9 cellular contexts compared by ENCODE assay signal in genomic region chr15:40893019-40893723, GRCh38. TPM values are rescaled to one million over a fixed set of nuclear protein-coding genes. Genes with fewer than 3 reads are reported as not detected.
A peak's percentile ranks its signal among the peaks of the same experiment; 100 is the strongest.
DNase-seq lines count a peak whose midpoint lies in the region; ATAC-seq and TF ChIP-seq lines count a peak whose summit lies in the region.
"Had no signal": no experiment of that assay in that cellular context is flagged by ENCODE, and none has a peak within 500 bp of the region (broad histone marks: within the 10 kb centered on the region; RNA-seq: fewer than 3 reads in every experiment).

No MANE protein-coding gene starts in this region.

- no peak overlapping the region for H3K23ac ChIP-seq in mesenchymal stem cell (ENCODE audit: low read length in 2 of 2)

- CTCF ChIA-PET in MCF 10A (lab: Yijun Ruan, JAX) = interaction anchor here (0.6 to 3.7 kb wide), 24 partner anchors 9 to 522 kb away, joined by 3 to 131 read pairs (median 6); partner anchors contain the start of genes C15orf62 and RHOV

- H3K9me3 ChIP-seq in mesenchymal stem cell (ENCODE audit: control insufficient read depth, low read length) = no peaks in the 10 kb centered on the region
- H3K9me3 ChIP-seq in thoracic aorta = no peaks in the 10 kb centered on the region

- peak overlapping the region; percentile 98 for H3K27ac Mint-ChIP-seq in MCF 10A (ENCODE audit: low read depth, unreplicated experiment)

- H3K36me3 ChIP-seq in mesenchymal stem cell (ENCODE audit: control insufficient read depth in 1 of 2, insufficient read depth in 2 of 2, low read depth in 1 of 2, low read length in 2 of 2) (peaks cover 11 to 22% of the 10 kb centered on the region in 2 experiments), thoracic aorta (peaks cover 7% of the 10 kb centered on the region)

- peak overlapping the region; percentile 99 for H3K9ac ChIP-seq in mesenchymal stem cell (ENCODE audit: low read length)

- H3K27me3 ChIP-seq in mesenchymal stem cell (ENCODE audit: control insufficient read depth in 1 of 2, insufficient read depth in 1 of 2, low read length in 2 of 2) (peaks cover 0 to 6% of the 10 kb centered on the region in 2 experiments), thoracic aorta (replicated peaks; ENCODE audit: insufficient read depth) (no peaks in the 10 kb centered on the region)

- intact Hi-C loops in MCF 10A (cut with micrococcal nuclease) = loop anchor here (2.0 to 5.0 kb wide), 2 partner anchors 108 to 216 kb away; no protein-coding TSS in a partner anchor

- H3K4me1 Mint-ChIP-seq in activated T-cell treated with anti-CD3 and anti-CD28 coated beads, Interleukin-2, amount 50 U/mL, for 4 hours (ENCODE audit: low read depth) = peaks cover 24% of the 10 kb centered on the region
- H3K4me1 Mint-ChIP-seq in MCF 10A (ENCODE audit: insufficient read depth, unreplicated experiment) = peaks cover 31% of the 10 kb centered on the region

- H2BK12ac ChIP-seq in mesenchymal stem cell (ENCODE audit: low read length in 2 of 2) = peak overlapping the region in 1 of 2 experiments; percentile 97

- no peak overlapping the region for H3K14ac ChIP-seq in mesenchymal stem cell (ENCODE audit: low read length in 2 of 2)

- H3K36me3 Mint-ChIP-seq in activated T-cell treated with anti-CD3 and anti-CD28 coated beads, Interleukin-2, amount 50 U/mL, for 4 hours (ENCODE audit: insufficient read depth) = peaks cover 8% of the 10 kb centered on the region
- peaks cover 24% of the 10 kb centered on the region for H3K36me3 Mint-ChIP-seq in MCF 10A (ENCODE audit: insufficient read depth, unreplicated experiment)

- peak overlapping the region; percentile 54 for H4K8ac ChIP-seq in mesenchymal stem cell (ENCODE audit: low read length)

- H3K4me3 Mint-ChIP-seq in activated T-cell treated with anti-CD3 and anti-CD28 coated beads, Interleukin-2, amount 50 U/mL, for 4 hours = peak overlapping the region; percentile 99
- peak overlapping the region; percentile 95 for H3K4me3 Mint-ChIP-seq in MCF 10A (ENCODE audit: unreplicated experiment)

- peak overlapping the region; percentile 45 for H4K91ac ChIP-seq in mesenchymal stem cell (ENCODE audit: low read length)

- no TSS peak for BruUV-seq in MCF 10A (replicated peaks; lab: Mats Ljungman, UMichigan)

- TF ChIP-seq CTCF in MCF 10A (IDR thresholded peaks at IDR 0.05; ENCODE audit: unreplicated experiment) = no peak
- no peak for TF ChIP-seq CTCF in thoracic aorta (IDR thresholded peaks at IDR 0.05)

- POLR2A ChIA-PET in MCF 10A (lab: Yijun Ruan, JAX) = interaction anchor here (0.8 to 3.7 kb wide), 10 partner anchors 17 to 190 kb away, joined by 3 to 68 read pairs (median 8); partner anchors contain the start of genes C15orf62, GCHFR and SPINT1

- H3K4me1 ChIP-seq in mesenchymal stem cell (ENCODE audit: control insufficient read depth, insufficient read depth, low read depth, low read length) (peaks cover 12% of the 10 kb centered on the region), thoracic aorta (ENCODE audit: control insufficient read depth in 1 of 2, low read depth in 2 of 2) (peaks cover 9 to 18% of the 10 kb centered on the region in 2 donors)

- H2AK5ac ChIP-seq in mesenchymal stem cell (ENCODE audit: low read length, severe bottlenecking) = no peak overlapping the region

- peak overlapping the region; percentile 81 for H2AFZ ChIP-seq in mesenchymal stem cell (ENCODE audit: low read depth, low read length)

- no peaks in the 10 kb centered on the region for H3K27me3 Mint-ChIP-seq in activated T-cell treated with anti-CD3 and anti-CD28 coated beads, Interleukin-2, amount 50 U/mL, for 4 hours (ENCODE audit: low read depth)
- H3K27me3 Mint-ChIP-seq in MCF 10A (ENCODE audit: insufficient read depth, unreplicated experiment) = no peaks in the 10 kb centered on the region

- H2BK15ac ChIP-seq in mesenchymal stem cell (ENCODE audit: low read depth, poor library complexity, severe bottlenecking) = no peak overlapping the region

- no peak overlapping the region for H3K18ac ChIP-seq in mesenchymal stem cell (ENCODE audit: low read depth in 1 of 2, low read length in 2 of 2)

- no peaks in the 10 kb centered on the region for H3K9me3 Mint-ChIP-seq in activated T-cell treated with anti-CD3 and anti-CD28 coated beads, Interleukin-2, amount 50 U/mL, for 4 hours
- H3K9me3 Mint-ChIP-seq in MCF 10A (ENCODE audit: unreplicated experiment) = no peaks in the 10 kb centered on the region
- H3K9me3 Mint-ChIP-seq: activated naive CD4-positive, alpha-beta T cell treated with anti-CD3 and anti-CD28 coated beads for 36 hours had no signal

- H3K79me1 ChIP-seq in mesenchymal stem cell (replicated peaks; ENCODE audit: low read length, poor library complexity, severe bottlenecking) = peaks cover 5% of the 10 kb centered on the region

- no peak for DNase-seq in activated T-cell treated with anti-CD3 and anti-CD28 coated beads, Interleukin-2, amount 50 U/mL, for 4 hours
- DNase-seq in activated T-cell treated with anti-CD3 and anti-CD28 coated beads for 4 hours (no peak), MCF 10A (ENCODE audit: unreplicated experiment) (peak; percentile 65), mesenchymal stem cell (no peak), thoracic aorta (ENCODE audit: low spot score) (no peak), NCI-H748 (lab: John Stamatoyannopoulos, UW; ENCODE audit: unreplicated experiment) (no peak), occipital lobe (lab: John Stamatoyannopoulos, UW) (no peak)

- H3K27ac ChIP-seq in mesenchymal stem cell (ENCODE audit: low read length, poor library complexity, severe bottlenecking) (no peak overlapping the region), thoracic aorta (peak overlapping the region; percentile 86 to 89)

- H3K4me2 ChIP-seq in mesenchymal stem cell (ENCODE audit: low read length, poor library complexity, severe bottlenecking) = no peak overlapping the region

- WGBS in mesenchymal stem cell = 85% methylated on average over 24 of the region's 24 CpGs

- ATAC-seq in activated T-cell treated with anti-CD3 and anti-CD28 coated beads, Interleukin-2, amount 50 U/mL, for 4 hours = no peak
- ATAC-seq in thoracic aorta (ENCODE audit: insufficient number of reproducible peaks, low FRiP score, low read depth) (no peak), HG02852 (IDR thresholded peaks at IDR 0.05; ENCODE audit: unreplicated experiment) (no peak)

- H2BK120ac ChIP-seq in mesenchymal stem cell (ENCODE audit: low read depth, low read length) = no peak overlapping the region

- no peak overlapping the region for H3K4ac ChIP-seq in mesenchymal stem cell (ENCODE audit: low read depth in 1 of 2, low read length in 2 of 2)

- H2BK5ac ChIP-seq in mesenchymal stem cell (ENCODE audit: low read depth, low read length, poor library complexity, severe bottlenecking) = no peak overlapping the region

- H3K4me3 ChIP-seq in mesenchymal stem cell (ENCODE audit: insufficient read depth in 1 of 2, low read depth in 1 of 2, low read length in 2 of 2) = peak overlapping the region in 1 of 2 experiments; percentile 92
- H3K4me3 ChIP-seq in thoracic aorta = peak overlapping the region; percentile 84

RNA-seq across cellular contexts. Expression of gene VPS18, which starts 1.1 kb away (rescaled TPM):
- 10 to 100 TPM; 15.9 to 16.7 (median 16.4) TPM for total RNA-seq in activated T-cell treated with anti-CD3 and anti-CD28 coated beads, Interleukin-2, amount 50 U/mL, for 4 hours
- 13.2 and 18.5 TPM in 2 replicates for total RNA-seq in MCF 10A (2022)
- 30.6 TPM for polyA plus RNA-seq in mesenchymal stem cell (2013, experiment 1 of 2)
- 29.8 TPM for polyA plus RNA-seq in mesenchymal stem cell (2013, experiment 2 of 2)
- 10 to 100 TPM; 26.0 to 37.9 TPM for total RNA-seq in thoracic aorta
- 27.5 TPM for total RNA-seq in occipital lobe

RNA-seq across cellular contexts. Expression of gene RHOV, which starts 19.1 kb away (rescaled TPM):
- total RNA-seq in activated T-cell treated with anti-CD3 and anti-CD28 coated beads, Interleukin-2, amount 50 U/mL, for 4 hours = under 1 TPM; 0.35 to 0.53 (median 0.49) TPM
- 1.2 and 1.7 TPM in 2 replicates for total RNA-seq in MCF 10A (2022)
- 0.06 TPM for polyA plus RNA-seq in mesenchymal stem cell (2013, experiment 1 of 2)
- 0.04 TPM for polyA plus RNA-seq in mesenchymal stem cell (2013, experiment 2 of 2)
- total RNA-seq in thoracic aorta = not detected
- total RNA-seq in occipital lobe = 10.8 TPM

RNA-seq across cellular contexts. Expression of gene DLL4, which starts 36.0 kb away (rescaled TPM):
- total RNA-seq in activated T-cell treated with anti-CD3 and anti-CD28 coated beads, Interleukin-2, amount 50 U/mL, for 4 hours = under 1 TPM; 0.05 to 0.38 (median 0.37) TPM
- total RNA-seq in MCF 10A (2022) (0.10 TPM in 1 of 2 replicates, not detected in the other), thoracic aorta (10 to 100 TPM in 1 of 2 donors, 1 to 10 TPM in 1; 6.2 to 13.0 TPM), occipital lobe (4.8 TPM)
- polyA plus RNA-seq in mesenchymal stem cell (2013, experiment 1 of 2) = 25.3 TPM
- polyA plus RNA-seq in mesenchymal stem cell (2013, experiment 2 of 2) = 25.3 TPM

RNA-seq across cellular contexts. Expression of gene SPINT1, which starts 49.3 kb away (rescaled TPM):
- 10 to 100 TPM; 10.8 to 13.5 (median 12.2) TPM for total RNA-seq in activated T-cell treated with anti-CD3 and anti-CD28 coated beads, Interleukin-2, amount 50 U/mL, for 4 hours
- total RNA-seq in MCF 10A (2022) (57.9 and 68.6 TPM in 2 replicates), thoracic aorta (1 to 10 TPM; 4.6 to 4.8 TPM), occipital lobe (5.1 TPM)
- polyA plus RNA-seq in mesenchymal stem cell (2013, experiment 1 of 2) = 2.3 TPM
- 1.7 TPM for polyA plus RNA-seq in mesenchymal stem cell (2013, experiment 2 of 2)
